Comparison of ENCODE assay signal across 12 cellular contexts in genomic region chr22:43300891-43301676, GRCh38. TPM values are rescaled to one million over a fixed set of nuclear protein-coding genes. Genes with fewer than 3 reads are reported as not detected.
"Had no signal": no experiment of that assay in that cellular context is flagged by ENCODE, and none has a peak within 500 bp of the region (broad histone marks: within the 10 kb centered on the region; RNA-seq: fewer than 3 reads in every experiment).

No MANE protein-coding gene starts in this region.

- H3K4me3 ChIP-seq: pancreas had no signal

- DNase-seq: activated CD4-positive, alpha-beta memory T cell treated with anti-CD3 and anti-CD28 coated beads for 36 hours; activated T-cell treated with anti-CD3 and anti-CD28 coated beads, Interleukin-2, amount 50 U/mL, for 48 hours; caudate nucleus; cortex of kidney; effector CD8-positive, alpha-beta T cell; left colon; stimulated activated CD4-positive, alpha-beta T cell treated with anti-CD3 and anti-CD28 coated beads, Interleukin-15, amount 100 ng/mL, for 24 hours; stimulated activated CD4-positive, alpha-beta T cell treated with anti-CD3 and anti-CD28 coated beads, Interleukin-4, amount 100 ng/mL, for 24 hours; T-cell had no signal

- H3K36me3 ChIP-seq: pancreas had no signal

- FAIRE-seq: pancreas had no signal

- H3K9me3 ChIP-seq: pancreas had no signal

- H3K27ac ChIP-seq: pancreas, VCaP had no signal

- H3K27me3 ChIP-seq: pancreas had no signal

- H3K4me1 ChIP-seq: pancreas had no signal

- ATAC-seq: left colon; natural killer cell treated with Interleukin-12 subunit alpha and Interleukin-12 subunit beta and Interleukin-15 and Interleukin-18, amount 100 ng/mL, for 72 hours; T-cell had no signal

RNA-seq across cellular contexts. Expression of gene SCUBE1, which starts 42.1 kb away (rescaled TPM):
- total RNA-seq: activated CD4-positive, alpha-beta memory T cell treated with anti-CD3 and anti-CD28 coated beads for 36 hours had no signal
